In genomic region chr9:129224618-129225017, GRCh38 we compare ENCODE assay signal across 17 cellular contexts. TPM values are rescaled to one million over a fixed set of nuclear protein-coding genes. Genes with fewer than 3 reads are reported as not detected.
DNase-seq lines count a peak whose midpoint lies in the region; ATAC-seq and TF ChIP-seq lines count a peak whose summit lies in the region.
"Had no signal": no experiment of that assay in that cellular context is flagged by ENCODE, and none has a peak within 500 bp of the region (broad histone marks: within the 10 kb centered on the region; RNA-seq: fewer than 3 reads in every experiment).

No MANE protein-coding gene starts in this region.

- H3K36me3 ChIP-seq in stomach smooth muscle (ENCODE audit: control insufficient read depth in 2 of 2, insufficient read depth in 2 of 2, low read length in 2 of 2), result no peaks in the 10 kb centered on the region
- H3K36me3 ChIP-seq in tibial artery, result no peaks in the 10 kb centered on the region
- H3K36me3 ChIP-seq: ascending aorta, transverse colon had no signal

- H3K4me3 ChIP-seq in stomach smooth muscle (ENCODE audit: low read length in 2 of 2) (peak overlapping the region in 1 of 2 donors; percentile 22), tibial artery (no peak overlapping the region)
- H3K4me3 ChIP-seq: ascending aorta, transverse colon had no signal

- no peaks in the 10 kb centered on the region for H3K79me2 ChIP-seq in H9 (ENCODE audit: insufficient read depth, low read length)
- H3K79me2 ChIP-seq: parathyroid adenoma had no signal

- H3K23me2 ChIP-seq in H9 (ENCODE audit: insufficient read length, low read depth, low read length, poor library complexity, severe bottlenecking), result no peaks in the 10 kb centered on the region

- no peaks in the 10 kb centered on the region for H3K79me1 ChIP-seq in H9 (ENCODE audit: insufficient read depth, low read depth, low read length, poor library complexity, severe bottlenecking)

- H2BK12ac ChIP-seq in H9 (ENCODE audit: insufficient read length, low read depth, low read length), result no peak overlapping the region

- H2BK120ac ChIP-seq in H9 (ENCODE audit: low read depth, low read length, poor library complexity, severe bottlenecking), result no peak overlapping the region

- no peak for ATAC-seq in central memory CD8-positive, alpha-beta T cell (replicated peaks; ENCODE audit: extremely low read depth, poor library complexity, severe bottlenecking)
- no peak for ATAC-seq in HG02763 (IDR thresholded peaks at IDR 0.05; ENCODE audit: unreplicated experiment)

- no peak for TF ChIP-seq CTCF in mesothelial cell of epicardium (IDR thresholded peaks at IDR 0.05; ENCODE audit: unreplicated experiment)
- TF ChIP-seq CTCF in tibial artery (IDR thresholded peaks at IDR 0.05), result no peak
- TF ChIP-seq CTCF in H9 (conservative IDR thresholded peaks at IDR 0.05), result no peak

- intact Hi-C loops in activated CD4-positive, alpha-beta memory T cell treated with anti-CD3 and anti-CD28 coated beads for 36 hours (cut with micrococcal nuclease), result no loop called here
- intact Hi-C loops in tibial artery (cut with DNase I; ENCODE audit: low total_unique reads), result no loop called here

- H3T11ph ChIP-seq in H9 (ENCODE audit: low read length), result no peak overlapping the region

- no CpG with 5 or more reads among the region's 12 CpGs for WGBS in H9 (ENCODE audit: extremely low coverage, insufficient read length, low lambda C conversion rate)

- peak overlapping the region; percentile 18 for H3K27ac ChIP-seq in stomach smooth muscle (ENCODE audit: low read length)
- H3K27ac ChIP-seq in tibial artery, result peak overlapping the region in 1 of 2 donors; percentile 51
- no peak overlapping the region for H3K27ac ChIP-seq in H9 (ENCODE audit: insufficient read length, low read depth, low read length)

- H3K27me3 Mint-ChIP-seq in activated CD4-positive, alpha-beta memory T cell treated with anti-CD3 and anti-CD28 coated beads, Interleukin-2, amount 10 ng/mL, durations not matched to agents 7 days and 5 days, result peaks cover 3% of the 10 kb centered on the region
- no peaks in the 10 kb centered on the region for H3K27me3 Mint-ChIP-seq in activated CD4-positive, alpha-beta memory T cell treated with anti-CD3 and anti-CD28 coated beads for 36 hours
- H3K27me3 Mint-ChIP-seq in central memory CD8-positive, alpha-beta T cell, result no peaks in the 10 kb centered on the region
- no peaks in the 10 kb centered on the region for H3K27me3 Mint-ChIP-seq in mesothelial cell of epicardium (ENCODE audit: low read depth)
- no peaks in the 10 kb centered on the region for H3K27me3 Mint-ChIP-seq in H9 (ENCODE audit: low read depth)

- no peak overlapping the region for H2BK5ac ChIP-seq in H9 (ENCODE audit: insufficient read length, low read length)

- peaks cover 48% of the 10 kb centered on the region for H3K4me1 Mint-ChIP-seq in activated CD4-positive, alpha-beta memory T cell treated with anti-CD3 and anti-CD28 coated beads, Interleukin-2, amount 10 ng/mL, durations not matched to agents 7 days and 5 days
- peaks cover 24% of the 10 kb centered on the region for H3K4me1 Mint-ChIP-seq in activated CD4-positive, alpha-beta memory T cell treated with anti-CD3 and anti-CD28 coated beads for 36 hours (ENCODE audit: low read depth)
- H3K4me1 Mint-ChIP-seq in central memory CD8-positive, alpha-beta T cell, result peaks cover 45% of the 10 kb centered on the region
- H3K4me1 Mint-ChIP-seq in mesothelial cell of epicardium (peaks cover 27% of the 10 kb centered on the region), H9 (peaks cover 24 to 53% of the 10 kb centered on the region in 2 experiments)

- no peak overlapping the region for H3K56ac ChIP-seq in H9 (ENCODE audit: insufficient read length, low read depth, low read length)

- H4K20me1 ChIP-seq in H9 (ENCODE audit: control insufficient read depth, insufficient read depth, insufficient read length), result peaks cover 2% of the 10 kb centered on the region

- no peak overlapping the region; the same call in 1 of the 2 replicates for H3K14ac ChIP-seq in H9 (ENCODE audit: insufficient read depth, low read length)

- H4K91ac ChIP-seq in H9 (ENCODE audit: insufficient read length, low read depth, low read length), result no peak overlapping the region

- no peak overlapping the region for H4K5ac ChIP-seq in H9 (ENCODE audit: insufficient read length, low read depth, low read length)

- no peak overlapping the region for H4K8ac ChIP-seq in H9 (replicated peaks; ENCODE audit: insufficient read length, low read depth, low read length)

- H3K9me3 ChIP-seq in stomach smooth muscle (ENCODE audit: control insufficient read depth in 2 of 2, low read length in 2 of 2), result no peaks in the 10 kb centered on the region
- no peaks in the 10 kb centered on the region for H3K9me3 ChIP-seq in tibial artery
- H3K9me3 ChIP-seq in H9 (ENCODE audit: control insufficient read depth, low read depth, low read length), result no peaks in the 10 kb centered on the region
- H3K9me3 ChIP-seq: ascending aorta, transverse colon had no signal

- H3K4ac ChIP-seq in H9 (ENCODE audit: low read depth, low read length), result no peak overlapping the region

- peak overlapping the region; percentile 34 for H3K27ac Mint-ChIP-seq in activated CD4-positive, alpha-beta memory T cell treated with anti-CD3 and anti-CD28 coated beads, Interleukin-2, amount 10 ng/mL, durations not matched to agents 7 days and 5 days
- no peak overlapping the region for H3K27ac Mint-ChIP-seq in activated CD4-positive, alpha-beta memory T cell treated with anti-CD3 and anti-CD28 coated beads for 36 hours
- H3K27ac Mint-ChIP-seq in central memory CD8-positive, alpha-beta T cell (ENCODE audit: low read depth), result peak overlapping the region; percentile 23
- H3K27ac Mint-ChIP-seq in mesothelial cell of epicardium (peak overlapping the region; percentile 98), H9 (peak overlapping the region in 1 of 3 experiments; percentile 12; a peak in 1 of 7 replicates)

- no peaks in the 10 kb centered on the region for H3K27me3 ChIP-seq in stomach smooth muscle (ENCODE audit: control insufficient read depth in 1 of 2, insufficient read depth in 2 of 2, low read length in 2 of 2)
- no peaks in the 10 kb centered on the region for H3K27me3 ChIP-seq in tibial artery
- no peaks in the 10 kb centered on the region for H3K27me3 ChIP-seq in H9 (ENCODE audit: insufficient read depth, low read length)
- H3K27me3 ChIP-seq: ascending aorta, transverse colon had no signal

- peak overlapping the region in 1 of 2 donors; percentile 5 for H3K9ac ChIP-seq in stomach smooth muscle (ENCODE audit: low read length in 2 of 2)
- H3K9ac ChIP-seq in H9 (ENCODE audit: extremely low read depth, insufficient read length, low read length), result no peak overlapping the region
- H3K9ac ChIP-seq: parathyroid adenoma had no signal

- no peak overlapping the region for H2BK15ac ChIP-seq in H9 (ENCODE audit: low read depth, low read length)

- POLR2A ChIA-PET in activated CD4-positive, alpha-beta memory T cell treated with anti-CD3 and anti-CD28 coated beads, Interleukin-2, amount 10 ng/mL, durations not matched to agents 7 days and 5 days (lab: Charles Lee), result no interaction called here
- POLR2A ChIA-PET in activated CD4-positive, alpha-beta memory T cell treated with anti-CD3 and anti-CD28 coated beads for 36 hours (lab: Charles Lee), result interaction anchor here (1.4 kb wide), 1 partner anchor 11 kb away, joined by 5 read pairs; no protein-coding TSS in a partner anchor

- no peak overlapping the region for H2AFZ ChIP-seq in H9 (ENCODE audit: low read length)
- H2AFZ ChIP-seq: parathyroid adenoma had no signal

- no peak overlapping the region for H2AK5ac ChIP-seq in H9 (ENCODE audit: insufficient read length, low read length)

- CTCF ChIA-PET in activated CD4-positive, alpha-beta memory T cell treated with anti-CD3 and anti-CD28 coated beads, Interleukin-2, amount 10 ng/mL, durations not matched to agents 7 days and 5 days (lab: Charles Lee), result interaction anchor here (0.6 kb wide), 1 partner anchor 82 kb away, joined by 3 read pairs; no protein-coding TSS in a partner anchor
- CTCF ChIA-PET in activated CD4-positive, alpha-beta memory T cell treated with anti-CD3 and anti-CD28 coated beads for 36 hours (lab: Charles Lee), result no interaction called here

- H3K23ac ChIP-seq in H9 (ENCODE audit: insufficient read length, low read depth, low read length), result no peak overlapping the region

- no peaks in the 10 kb centered on the region for H3K36me3 Mint-ChIP-seq in activated CD4-positive, alpha-beta memory T cell treated with anti-CD3 and anti-CD28 coated beads, Interleukin-2, amount 10 ng/mL, durations not matched to agents 7 days and 5 days (ENCODE audit: low read depth)
- no peaks in the 10 kb centered on the region for H3K36me3 Mint-ChIP-seq in activated CD4-positive, alpha-beta memory T cell treated with anti-CD3 and anti-CD28 coated beads for 36 hours
- peaks cover 3% of the 10 kb centered on the region for H3K36me3 Mint-ChIP-seq in central memory CD8-positive, alpha-beta T cell (ENCODE audit: insufficient read depth)
- H3K36me3 Mint-ChIP-seq in mesothelial cell of epicardium, result peaks cover 3% of the 10 kb centered on the region
- no peaks in the 10 kb centered on the region for H3K36me3 Mint-ChIP-seq in H9 (ENCODE audit: insufficient read depth in 1 of 3, low read depth in 3 of 3)

- H3K18ac ChIP-seq in H9 (ENCODE audit: insufficient read length, low read depth, low read length), result no peak overlapping the region

- H3K4me2 ChIP-seq in H9 (ENCODE audit: insufficient read depth, insufficient read length, low read length), result no peak overlapping the region

- DNase-seq in activated CD4-positive, alpha-beta memory T cell treated with anti-CD3 and anti-CD28 coated beads, Interleukin-2, amount 10 ng/mL, durations not matched to agents 7 days and 5 days, result no peak
- no peak for DNase-seq in activated CD4-positive, alpha-beta memory T cell treated with anti-CD3 and anti-CD28 coated beads for 36 hours
- no peak for DNase-seq in central memory CD8-positive, alpha-beta T cell (ENCODE audit: low spot score in 2 of 2)
- no peak for DNase-seq in mesothelial cell of epicardium (ENCODE audit: low spot score in 2 of 2, unreplicated experiment in 2 of 2)
- DNase-seq in tibial artery, result no peak
- no peak for DNase-seq in H9
- DNase-seq: activated effector memory CD4-positive, alpha-beta T cell treated with anti-CD3 and anti-CD28 coated beads, Interleukin-2, amount 50 U/mL, for 16 hours; COR-L47; NCI-H1105 treated with DMSO at 0.1 percent for 48 hours; NCI-H2171 treated with DMSO at 0.1 percent for 48 hours; NCI-H82; transverse colon had no signal

- no peak overlapping the region for H2BK20ac ChIP-seq in H9 (ENCODE audit: low read depth, low read length, poor library complexity, severe bottlenecking)

- H3K4me3 Mint-ChIP-seq in activated CD4-positive, alpha-beta memory T cell treated with anti-CD3 and anti-CD28 coated beads, Interleukin-2, amount 10 ng/mL, durations not matched to agents 7 days and 5 days, result no peak overlapping the region
- no peak overlapping the region for H3K4me3 Mint-ChIP-seq in activated CD4-positive, alpha-beta memory T cell treated with anti-CD3 and anti-CD28 coated beads for 36 hours
- H3K4me3 Mint-ChIP-seq in central memory CD8-positive, alpha-beta T cell, result peak overlapping the region; percentile 2
- H3K4me3 Mint-ChIP-seq in mesothelial cell of epicardium (no peak overlapping the region), H9 (no peak overlapping the region)
- H3K4me3 Mint-ChIP-seq: dendritic cell treated with granulocyte-macrophage colony-stimulating factor and Interleukin-4, amounts not matched to agents 40 ng/mL and 50 ng/mL, for 4 days had no signal

- peaks cover 8% of the 10 kb centered on the region for H3K4me1 ChIP-seq in stomach smooth muscle (ENCODE audit: control insufficient read depth, insufficient read depth, low read length)
- peaks cover 0 to 14% (median 2%) of the 10 kb centered on the region in 4 donors for H3K4me1 ChIP-seq in tibial artery
- no peaks in the 10 kb centered on the region; the same call in 1 of the 2 replicates for H3K4me1 ChIP-seq in H9 (ENCODE audit: insufficient read depth, low read length)
- H3K4me1 ChIP-seq: ascending aorta, parathyroid adenoma had no signal

- H3K9me3 Mint-ChIP-seq in activated CD4-positive, alpha-beta memory T cell treated with anti-CD3 and anti-CD28 coated beads, Interleukin-2, amount 10 ng/mL, durations not matched to agents 7 days and 5 days, result no peaks in the 10 kb centered on the region
- no peaks in the 10 kb centered on the region for H3K9me3 Mint-ChIP-seq in activated CD4-positive, alpha-beta memory T cell treated with anti-CD3 and anti-CD28 coated beads for 36 hours
- H3K9me3 Mint-ChIP-seq in central memory CD8-positive, alpha-beta T cell, result no peaks in the 10 kb centered on the region
- no peaks in the 10 kb centered on the region for H3K9me3 Mint-ChIP-seq in mesothelial cell of epicardium
- H3K9me3 Mint-ChIP-seq in H9, result no peaks in the 10 kb centered on the region
- H3K9me3 Mint-ChIP-seq: dendritic cell treated with granulocyte-macrophage colony-stimulating factor and Interleukin-4, amounts not matched to agents 40 ng/mL and 50 ng/mL, for 4 days had no signal

RNA-seq across cellular contexts. Expression of gene IER5L, which starts 46.6 kb away (rescaled TPM):
- total RNA-seq in activated CD4-positive, alpha-beta memory T cell treated with anti-CD3 and anti-CD28 coated beads, Interleukin-2, amount 10 ng/mL, durations not matched to agents 7 days and 5 days, result 1 to 10 TPM; 2.4 to 3.0 TPM
- 1 to 10 TPM; 1.3 to 1.5 TPM for total RNA-seq in activated CD4-positive, alpha-beta memory T cell treated with anti-CD3 and anti-CD28 coated beads for 36 hours
- total RNA-seq in mesothelial cell of epicardium (31.3 to 34.7 TPM (median 31.9 TPM) in 3 replicates), H9 (2021) (1.0 and 1.3 TPM in 2 replicates)
